ENCODE assay signal across 1 cellular context in the genomic region with DNA sequence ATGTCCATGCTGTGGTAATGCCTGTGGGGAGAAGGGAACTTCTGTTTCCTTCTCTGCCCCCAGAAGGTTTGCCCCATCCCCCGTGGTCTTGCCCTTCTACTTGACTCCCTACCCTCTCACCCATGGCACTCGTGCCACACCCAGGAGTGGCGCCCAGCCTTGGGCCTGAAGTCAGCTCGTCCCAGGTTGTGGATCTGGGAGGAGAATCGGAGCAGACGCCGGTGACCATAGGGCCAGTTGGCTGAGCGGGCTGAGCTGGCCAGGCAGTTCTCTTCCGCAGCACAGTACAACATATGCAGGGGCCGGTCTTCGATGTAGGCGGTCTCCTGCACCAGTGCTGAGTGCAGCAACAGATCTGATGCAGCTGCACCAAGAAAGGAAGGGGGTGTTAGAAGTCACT.
A peak's percentile ranks its signal among the peaks of the same experiment; 100 is the strongest.
TF ChIP-seq lines count a peak whose summit lies in the region.

No MANE protein-coding gene starts in this region.

TF ChIP-seq in HepG2, 621 proteins besides CTCF, POLR2A, EP300 and RAD21 (continued from another document):
- TF ChIP-seq BCLAF1 (IDR thresholded peaks at IDR 0.05) (no peak), TEAD3 (CRISPR knock-in tag; optimal IDR thresholded peaks at IDR 0.05; ENCODE audit: borderline replicate concordance) (no peak), AGO2 (optimal IDR thresholded peaks at IDR 0.05; ENCODE audit: low read depth, low read length) (peak; percentile 77), DNMT3B (CRISPR knock-in tag; conservative IDR thresholded peaks at IDR 0.05) (no peak), ZNF333 (CRISPR knock-in tag; IDR thresholded peaks at IDR 0.05; ENCODE audit: borderline replicate concordance) (no peak), ZNF580 (CRISPR knock-in tag; IDR thresholded peaks at IDR 0.05; ENCODE audit: borderline replicate concordance, low read depth) (no peak), ZNF569 (CRISPR knock-in tag; IDR thresholded peaks at IDR 0.05; ENCODE audit: borderline replicate concordance) (no peak)
